Comparison of ENCODE assay signal across 1 cellular context in genomic region chr6:16276991-16277981, GRCh38.
TF ChIP-seq lines count a peak whose summit lies in the region.

No MANE protein-coding gene starts in this region.

TF ChIP-seq in K562, 482 proteins besides CTCF, POLR2A, EP300 and RAD21 (continued from another document and continues in another):
- TF ChIP-seq PATZ1 (CRISPR knock-in tag; IDR thresholded peaks at IDR 0.05; ENCODE audit: borderline replicate concordance) (no peak), ZNF444 (CRISPR knock-in tag; IDR thresholded peaks at IDR 0.05) (no peak), TCFL5 (CRISPR knock-in tag; conservative IDR thresholded peaks at IDR 0.05) (no peak), RERE (CRISPR knock-in tag; IDR thresholded peaks at IDR 0.05; ENCODE audit: borderline replicate concordance) (no peak), BCLAF1 (IDR thresholded peaks at IDR 0.05; ENCODE audit: borderline replicate concordance in 1 of 2, control insufficient read depth in 1 of 2, low read depth in 2 of 2, low read length in 1 of 2) (no peak), ZNF280B (CRISPR knock-in tag; IDR thresholded peaks at IDR 0.05) (no peak), ZEB2 (IDR thresholded peaks at IDR 0.05) (peak; percentile 54; the same call in 1 of the 2 replicates), MAZ (CRISPR knock-in tag; conservative IDR thresholded peaks at IDR 0.05 in 1 of 2, IDR thresholded peaks at IDR 0.05 in 1 of 2) (peak; percentile 94 to 100), THAP12 (CRISPR knock-in tag; IDR thresholded peaks at IDR 0.05) (no peak), DNMT1 (IDR thresholded peaks at IDR 0.05) (no peak), GABPB1 (CRISPR knock-in tag; IDR thresholded peaks at IDR 0.05) (peak; percentile 70), HSF4 (CRISPR knock-in tag; IDR thresholded peaks at IDR 0.05; ENCODE audit: borderline replicate concordance) (no peak), KHSRP (IDR thresholded peaks at IDR 0.05) (no peak), MAFK (IDR thresholded peaks at IDR 0.05; ENCODE audit: low read length) (no peak), HMGN3 (IDR thresholded peaks at IDR 0.05; ENCODE audit: borderline replicate concordance, extremely low read depth, insufficient read length, low read depth, low read length) (no peak), SIN3B (IDR thresholded peaks at IDR 0.05; ENCODE audit: low read depth) (no peak), KAT2B (IDR thresholded peaks at IDR 0.05; ENCODE audit: low read depth, low read length) (no peak), ZC3H4 (CRISPR knock-in tag; IDR thresholded peaks at IDR 0.05; ENCODE audit: borderline replicate concordance) (no peak), RNF219 (CRISPR knock-in tag; IDR thresholded peaks at IDR 0.05) (no peak), SRSF9 (IDR thresholded peaks at IDR 0.05; ENCODE audit: borderline replicate concordance, low read depth, low read length) (no peak), NCOR1 (IDR thresholded peaks at IDR 0.05) (peak; percentile 40), SAFB2 (IDR thresholded peaks at IDR 0.05; ENCODE audit: borderline replicate concordance, low read depth, low read length, severe bottlenecking) (no peak), BRD4 (IDR thresholded peaks at IDR 0.05) (no peak), ILF3 (IDR thresholded peaks at IDR 0.05; ENCODE audit: borderline replicate concordance) (no peak), XRCC3 (IDR thresholded peaks at IDR 0.05) (no peak), SMAD4 (CRISPR knock-in tag; conservative IDR thresholded peaks at IDR 0.05) (peak; percentile 77), TSHZ1 (CRISPR knock-in tag; IDR thresholded peaks at IDR 0.05) (no peak), ZNF780A (CRISPR knock-in tag; IDR thresholded peaks at IDR 0.05) (no peak), HNRNPH1 (optimal IDR thresholded peaks at IDR 0.05; ENCODE audit: low read depth, low read length) (no peak), TRIM24 (IDR thresholded peaks at IDR 0.05) (no peak), ATF7 (IDR thresholded peaks at IDR 0.05) (no peak; the same call in none of the 2 replicates), ZNF124 (CRISPR knock-in tag; IDR thresholded peaks at IDR 0.05) (no peak), FOS (IDR thresholded peaks at IDR 0.05; ENCODE audit: extremely low read depth, insufficient read length) (peak; percentile 66), ZNF121 (CRISPR knock-in tag; conservative IDR thresholded peaks at IDR 0.05) (no peak), TAF7 (tag; IDR thresholded peaks at IDR 0.05) (no peak), ZNF766 (CRISPR knock-in tag; conservative IDR thresholded peaks at IDR 0.05) (no peak), GABPA (tag; conservative IDR thresholded peaks at IDR 0.05; ENCODE audit: low read depth) (no peak), ZNF584 (CRISPR knock-in tag; IDR thresholded peaks at IDR 0.05; ENCODE audit: low read depth) (no peak), MBD2 (IDR thresholded peaks at IDR 0.05; ENCODE audit: borderline replicate concordance, low read depth) (no peak), SMARCE1 (IDR thresholded peaks at IDR 0.05) (peak; percentile 75), PHB (CRISPR knock-in tag; IDR thresholded peaks at IDR 0.05) (no peak), ZBTB43 (CRISPR knock-in tag; IDR thresholded peaks at IDR 0.05) (no peak), RCOR1 (IDR thresholded peaks at IDR 0.05; ENCODE audit: borderline replicate concordance in 1 of 2, low read depth in 2 of 2, low read length in 2 of 2) (peak; percentile 28 to 84; a peak in 3 of 4 replicates), ZNF232 (CRISPR knock-in tag; IDR thresholded peaks at IDR 0.05) (no peak), HLTF (IDR thresholded peaks at IDR 0.05) (no peak)
